Comparison of ENCODE assay signal across 17 cellular contexts in the genomic region with DNA sequence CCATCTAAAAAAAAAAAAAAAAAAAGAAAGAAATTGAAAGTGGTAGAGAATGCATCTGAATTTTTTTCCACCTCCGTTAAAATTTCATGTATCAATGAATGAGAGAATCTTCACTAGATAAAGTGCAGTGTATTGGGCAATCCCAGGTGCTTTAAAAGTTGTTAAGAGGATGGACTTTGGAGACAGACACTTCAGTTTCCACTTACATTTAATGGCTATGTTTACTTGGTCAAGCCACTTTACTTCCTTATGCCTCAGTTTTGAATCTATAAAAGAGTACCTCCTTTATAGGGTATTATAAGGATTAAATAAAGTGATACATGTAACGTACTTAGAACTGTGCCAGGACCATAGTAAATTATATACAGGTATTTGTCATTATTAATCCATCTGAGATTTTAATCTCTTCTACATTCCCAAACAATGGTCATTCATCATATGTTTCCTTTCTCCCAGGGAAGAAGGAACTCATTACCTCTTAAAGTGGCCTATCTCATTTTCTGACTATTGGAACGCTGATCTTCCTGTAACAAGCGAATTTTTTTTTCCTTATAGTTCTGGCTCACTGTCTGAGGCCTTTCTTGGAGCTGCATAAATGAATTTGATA.
"Had no signal": no experiment of that assay in that cellular context is flagged by ENCODE, and none has a peak within 500 bp of the region (broad histone marks: within the 10 kb centered on the region; RNA-seq: fewer than 3 reads in every experiment).

No MANE protein-coding gene starts in this region.

- DNase-seq: activated CD4-positive, CD25-positive, alpha-beta regulatory T cell treated with anti-CD3 and anti-CD28 coated beads, Interleukin-2, amount 50 U/mL, for 72 hours; activated effector memory CD4-positive, alpha-beta T cell treated with anti-CD3 and anti-CD28 coated beads, Interleukin-2, amount 50 U/mL, for 16 hours; activated T-cell treated with anti-CD3 and anti-CD28 coated beads, Interleukin-2, amount 50 U/mL, for 72 hours; adrenal gland; cerebellar nuclear complex; effector CD8-positive, alpha-beta T cell; left cardiac atrium; lower lobe of right lung; nephron progenitor cell; occipital lobe; posterior cingulate gyrus; sigmoid colon; stimulated activated CD4-positive, alpha-beta T cell treated with anti-CD3 and anti-CD28 coated beads, Interleukin-4, amount 100 ng/mL, for 24 hours; stomach; trophoblast cell had no signal

- H3K27ac ChIP-seq: adrenal gland, lower lobe of right lung, sigmoid colon, stomach had no signal

- H3K27me3 ChIP-seq: adrenal gland, breast epithelium, sigmoid colon, stomach had no signal

- ATAC-seq: activated T-cell treated with anti-CD3 and anti-CD28 coated beads, Interleukin-2, amount 50 U/mL, for 72 hours; left cardiac atrium; lower lobe of right lung; stimulated activated effector memory CD8-positive, alpha-beta T cell treated with anti-CD3 and anti-CD28 coated beads, Interleukin-12 subunit alpha, Interleukin-12 subunit beta, amount 100 ng/mL, for 72 hours had no signal

- H3K4me3 ChIP-seq: adrenal gland, breast epithelium, lower lobe of right lung, sigmoid colon, stomach had no signal
